Comparison of ENCODE assay signal across 8 cellular contexts in the genomic region with DNA sequence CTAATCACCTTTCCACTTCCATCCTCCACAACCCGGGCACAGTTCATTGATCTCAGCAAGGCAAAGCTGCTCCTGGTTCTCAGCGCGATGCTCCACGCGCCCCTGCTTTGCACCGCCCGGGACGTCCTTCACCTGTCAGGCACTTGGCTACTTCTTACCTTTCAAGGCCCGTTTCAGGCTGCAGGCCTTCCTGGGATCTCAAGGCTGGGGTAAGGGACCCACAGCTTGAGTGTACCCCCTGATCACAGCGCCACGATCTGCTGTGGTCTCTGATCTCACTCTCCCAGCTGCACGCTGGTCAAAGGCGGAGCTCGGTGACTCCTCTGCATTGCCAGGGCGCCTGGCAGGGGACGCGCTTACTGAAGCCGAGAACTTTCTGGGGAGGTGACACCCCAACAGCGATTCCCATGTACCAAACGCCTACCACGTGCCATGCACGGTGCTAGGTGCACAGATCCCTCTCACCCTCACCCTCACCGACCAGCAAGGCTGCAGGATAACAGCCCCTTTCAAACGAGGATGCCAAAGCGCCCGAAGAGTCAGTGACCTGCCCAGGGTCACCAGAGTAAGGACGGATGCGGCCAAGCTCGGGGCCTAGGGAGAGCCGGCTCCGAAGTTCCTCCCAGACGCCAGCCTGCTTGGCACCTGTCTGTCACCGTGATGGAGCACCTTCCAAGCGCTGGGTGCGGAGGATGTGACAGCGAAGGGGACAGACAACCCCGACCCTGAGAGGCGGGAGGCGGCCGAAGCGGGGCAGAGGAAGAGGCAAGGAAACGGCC. TPM values are rescaled to one million over a fixed set of nuclear protein-coding genes. Genes with fewer than 3 reads are reported as not detected.
DNase-seq lines count a peak whose midpoint lies in the region; ATAC-seq and TF ChIP-seq lines count a peak whose summit lies in the region.

No MANE protein-coding gene starts in this region.

- no peaks in the 10 kb centered on the region for H3K9me3 Mint-ChIP-seq in activated CD8-positive, alpha-beta memory T cell treated with anti-CD3 and anti-CD28 coated beads, Interleukin-2, amount 10 ng/mL, durations not matched to agents 7 days and 5 days (ENCODE audit: low read depth)

- H3K9ac ChIP-seq in mucosa of rectum (ENCODE audit: low read depth in 1 of 2, low read length in 2 of 2), result peak overlapping the region; percentile 78 to 79

- no peaks in the 10 kb centered on the region for H3K9me3 ChIP-seq in mucosa of rectum (ENCODE audit: control insufficient read depth in 2 of 2, low read length in 2 of 2)

- no peak overlapping the region for H3K4me3 Mint-ChIP-seq in activated CD8-positive, alpha-beta memory T cell treated with anti-CD3 and anti-CD28 coated beads, Interleukin-2, amount 10 ng/mL, durations not matched to agents 7 days and 5 days

- peaks cover 23% of the 10 kb centered on the region for H3K36me3 Mint-ChIP-seq in activated CD8-positive, alpha-beta memory T cell treated with anti-CD3 and anti-CD28 coated beads, Interleukin-2, amount 10 ng/mL, durations not matched to agents 7 days and 5 days

- H3K27me3 Mint-ChIP-seq in activated CD8-positive, alpha-beta memory T cell treated with anti-CD3 and anti-CD28 coated beads, Interleukin-2, amount 10 ng/mL, durations not matched to agents 7 days and 5 days, result no peaks in the 10 kb centered on the region

- peaks cover 0 to 3% of the 10 kb centered on the region in 2 donors for H3K36me3 ChIP-seq in mucosa of rectum (ENCODE audit: control insufficient read depth in 2 of 2, insufficient read depth in 2 of 2, low read length in 2 of 2)

- TF ChIP-seq CTCF in epithelial cell of proximal tubule (conservative IDR thresholded peaks at IDR 0.05; ENCODE audit: low read depth, low read length), result no peak

- no peak overlapping the region for H3K27ac Mint-ChIP-seq in activated CD8-positive, alpha-beta memory T cell treated with anti-CD3 and anti-CD28 coated beads, Interleukin-2, amount 10 ng/mL, durations not matched to agents 7 days and 5 days

- peak; percentile 38 for ATAC-seq in HG02759 (IDR thresholded peaks at IDR 0.05; ENCODE audit: unreplicated experiment)
- ATAC-seq in activated CD8-positive, alpha-beta memory T cell treated with anti-CD3 and anti-CD28 coated beads, Interleukin-2, amount 10 ng/mL, durations not matched to agents 7 days and 5 days, result peak; percentile 31

- no peaks in the 10 kb centered on the region for H3K27me3 ChIP-seq in mucosa of rectum (ENCODE audit: control insufficient read depth in 2 of 2, insufficient read depth in 2 of 2, low read length in 2 of 2)

- CTCF ChIA-PET in activated CD8-positive, alpha-beta memory T cell treated with anti-CD3 and anti-CD28 coated beads, Interleukin-2, amount 10 ng/mL, durations not matched to agents 7 days and 5 days (lab: Charles Lee), result interaction anchor here (0.8 to 1.8 kb wide), 7 partner anchors 10 to 562 kb away, joined by 3 to 7 read pairs (median 4); a partner anchor contains a TSS

- H3K4me1 ChIP-seq in mucosa of rectum (ENCODE audit: control insufficient read depth in 2 of 2, insufficient read depth in 2 of 2, low read length in 2 of 2), result peaks cover 10 to 17% of the 10 kb centered on the region in 2 donors

- H3K27ac ChIP-seq in mucosa of rectum (ENCODE audit: low read depth in 2 of 2, low read length in 2 of 2), result peak overlapping the region; percentile 92 to 93

- H3K4me3 ChIP-seq in epithelial cell of proximal tubule (ENCODE audit: low read depth, low read length) (peak overlapping the region; percentile 90), mucosa of rectum (ENCODE audit: low read length in 2 of 2) (peak overlapping the region; percentile 79 to 96)

- DNase-seq in NCI-H187 (lab: John Stamatoyannopoulos, UW), result peak; percentile 42 to 59
- no peak for DNase-seq in NCI-H187 treated with DMSO at 0.1 percent for 48 hours (lab: John Stamatoyannopoulos, UW)
- DNase-seq in NCI-H1417 (lab: John Stamatoyannopoulos, UW), result peak; percentile 74 to 89 (median 88)
- peak; percentile 80 for DNase-seq in activated CD8-positive, alpha-beta memory T cell treated with anti-CD3 and anti-CD28 coated beads, Interleukin-2, amount 10 ng/mL, durations not matched to agents 7 days and 5 days
- DNase-seq in epithelial cell of proximal tubule (ENCODE audit: low read depth), result no peak
- DNase-seq in stimulated activated CD8-positive, alpha-beta memory T cell treated with anti-CD3 and anti-CD28 coated beads, Interleukin-7, amount 100 ng/mL, for 1 hour (ENCODE audit: low read depth in 2 of 2), result peak; percentile 7 to 15

- peaks cover 42% of the 10 kb centered on the region for H3K4me1 Mint-ChIP-seq in activated CD8-positive, alpha-beta memory T cell treated with anti-CD3 and anti-CD28 coated beads, Interleukin-2, amount 10 ng/mL, durations not matched to agents 7 days and 5 days

RNA-seq across cellular contexts. Expression of a gene that starts 0.8 kb away (rescaled TPM):
- 100 to 1,000 TPM; 137 to 164 TPM for total RNA-seq in activated CD8-positive, alpha-beta memory T cell treated with anti-CD3 and anti-CD28 coated beads, Interleukin-2, amount 10 ng/mL, durations not matched to agents 7 days and 5 days
- total RNA-seq in epithelial cell of proximal tubule, result 62.6 and 73.8 TPM in 2 replicates

RNA-seq across cellular contexts. Expression of a gene that starts 0.9 kb away (rescaled TPM):
- total RNA-seq in activated CD8-positive, alpha-beta memory T cell treated with anti-CD3 and anti-CD28 coated beads, Interleukin-2, amount 10 ng/mL, durations not matched to agents 7 days and 5 days, result 10 to 100 TPM; 57.9 to 64.6 TPM
- 66.3 and 91.2 TPM in 2 replicates for total RNA-seq in epithelial cell of proximal tubule

RNA-seq across cellular contexts. Expression of a gene that starts 51.8 kb away (rescaled TPM):
- total RNA-seq in activated CD8-positive, alpha-beta memory T cell treated with anti-CD3 and anti-CD28 coated beads, Interleukin-2, amount 10 ng/mL, durations not matched to agents 7 days and 5 days, result 10 to 100 TPM; 71.3 to 72.1 TPM
- 83.4 and 92.1 TPM in 2 replicates for total RNA-seq in epithelial cell of proximal tubule

Comparison
In these comparisons a context has a peak if more than half of its experiments do, and no peak if none do; other contexts are left out.
1. DNase-seq: peak in NCI-H187 (2 of 2), NCI-H1417 (3 of 3), activated CD8-positive, alpha-beta memory T cell treated with anti-CD3 and anti-CD28 coated beads, Interleukin-2, amount 10 ng/mL, durations not matched to agents 7 days and 5 days (single experiment) and stimulated activated CD8-positive, alpha-beta memory T cell treated with anti-CD3 and anti-CD28 coated beads, Interleukin-7, amount 100 ng/mL, for 1 hour (2 of 2); none in NCI-H187 treated with DMSO at 0.1 percent for 48 hours (single experiment) and epithelial cell of proximal tubule (single experiment).